Comparison of ENCODE assay signal across 34 cellular contexts in the genomic region with DNA sequence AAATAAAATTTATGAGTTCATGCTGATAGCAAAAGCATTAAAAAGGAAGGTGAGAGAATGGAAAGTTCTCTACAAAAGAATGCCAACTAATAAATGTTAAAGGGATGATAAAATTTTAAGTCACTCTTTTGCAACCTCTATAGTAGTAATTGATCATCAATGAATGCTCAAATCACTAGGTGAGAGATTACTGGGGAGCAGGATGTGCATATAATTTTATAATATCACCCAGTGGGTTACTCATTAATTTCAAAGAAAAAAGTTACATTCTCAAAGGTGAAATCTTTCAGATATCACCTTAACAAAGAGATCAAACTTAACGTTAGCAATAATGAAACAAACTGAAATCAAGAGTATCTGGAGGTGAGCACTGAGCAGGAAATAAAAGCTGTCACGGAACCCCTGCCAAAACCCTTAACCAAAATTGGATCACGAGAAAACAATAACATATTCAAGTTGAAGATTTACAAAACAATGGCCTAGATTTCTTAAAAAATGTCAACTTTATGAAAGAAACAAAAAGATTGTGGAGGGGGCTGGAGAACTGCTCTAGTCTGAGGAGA. TPM values are rescaled to one million over a fixed set of nuclear protein-coding genes. Genes with fewer than 3 reads are reported as not detected.
"Had no signal": no experiment of that assay in that cellular context is flagged by ENCODE, and none has a peak within 500 bp of the region (broad histone marks: within the 10 kb centered on the region; RNA-seq: fewer than 3 reads in every experiment).

No MANE protein-coding gene starts in this region.

- H3K27ac Mint-ChIP-seq: immature natural killer cell; naive thymus-derived CD8-positive, alpha-beta T cell; nephron; progenitor cell of endocrine pancreas; stimulated activated naive B cell treated with anti-CD40 and anti-IgM and Interleukin-4, amounts not matched to agents 10 μg/mL and 1 μg/mL and 100 μg/mL, for 72 hours had no signal

- H3K27me3 Mint-ChIP-seq: progenitor cell of endocrine pancreas; stimulated activated naive B cell treated with anti-CD40 and anti-IgM and Interleukin-4, amounts not matched to agents 10 μg/mL and 1 μg/mL and 100 μg/mL, for 72 hours had no signal

- H3K4me3 Mint-ChIP-seq: immature natural killer cell; naive thymus-derived CD8-positive, alpha-beta T cell; nephron; neural crest cell; stimulated activated naive B cell treated with anti-CD40 and anti-IgM and Interleukin-4, amounts not matched to agents 10 μg/mL and 1 μg/mL and 100 μg/mL, for 72 hours had no signal

- H3K27me3 ChIP-seq: left lung, ovary, right atrium auricular region, right lobe of liver, stomach, testis, thyroid gland, transverse colon, upper lobe of left lung, vagina had no signal

- H3K36me3 Mint-ChIP-seq: immature natural killer cell; naive thymus-derived CD8-positive, alpha-beta T cell; stimulated activated naive B cell treated with anti-CD40 and anti-IgM and Interleukin-4, amounts not matched to agents 10 μg/mL and 1 μg/mL and 100 μg/mL, for 72 hours had no signal

- H3K4me3 ChIP-seq: left lung, lower lobe of right lung, ovary, right atrium auricular region, right lobe of liver, stomach, testis, thyroid gland, transverse colon, upper lobe of left lung, vagina had no signal

- H3K9me3 ChIP-seq: left lung, lower lobe of right lung, ovary, right atrium auricular region, right lobe of liver, stomach, testis, thyroid gland, transverse colon, upper lobe of left lung, vagina had no signal

- ATAC-seq: left colon; left lung; lower lobe of right lung; naive thymus-derived CD8-positive, alpha-beta T cell; right lobe of liver; stimulated activated naive B cell treated with anti-CD40 and anti-IgM and Interleukin-4, amounts not matched to agents 10 μg/mL and 1 μg/mL and 100 μg/mL, for 72 hours; stimulated activated naive CD8-positive, alpha-beta T cell treated with anti-CD3 and anti-CD28 coated beads, Interleukin-15, Interleukin-2, amounts not matched to agents 100 U/mL and 50 U/mL, for 24 hours had no signal

- H3K4me1 Mint-ChIP-seq: immature natural killer cell, nephron, neural crest cell had no signal

- H3K9me3 Mint-ChIP-seq: immature natural killer cell; naive thymus-derived CD8-positive, alpha-beta T cell; neural crest cell had no signal

- H3K4me1 ChIP-seq: left lung, lower lobe of right lung, right atrium auricular region, right lobe of liver, stomach, testis, thyroid gland, transverse colon, upper lobe of left lung, vagina had no signal

- H3K27ac ChIP-seq: left lung, lower lobe of right lung, ovary, right atrium auricular region, right lobe of liver, stomach, testis, thyroid gland, transverse colon, upper lobe of left lung, vagina had no signal

- H3K36me3 ChIP-seq: left lung, lower lobe of right lung, ovary, right atrium auricular region, right lobe of liver, stomach, thyroid gland, transverse colon, upper lobe of left lung, vagina had no signal

- DNase-seq: hypothalamus; immature natural killer cell; kidney; left colon; left lung; lower lobe of right lung; mammary epithelial cell; mesenchymal stem cell; naive thymus-derived CD8-positive, alpha-beta T cell; occipital lobe; ovary; right lobe of liver; stimulated activated CD4-positive, alpha-beta T cell treated with anti-CD3 and anti-CD28 coated beads, Interleukin-12 subunit alpha, Interleukin-12 subunit beta, amount 100 ng/mL, for 4 hours; stimulated activated CD4-positive, alpha-beta T cell treated with anti-CD3 and anti-CD28 coated beads, Interleukin-15, amount 100 ng/mL, for 24 hours; stimulated activated CD4-positive, alpha-beta T cell treated with anti-CD3 and anti-CD28 coated beads, Interleukin-2, amount 100 ng/mL, for 24 hours; stimulated activated CD4-positive, alpha-beta T cell treated with anti-CD3 and anti-CD28 coated beads, Interleukin-4, amount 100 ng/mL, for 1 hour; stimulated activated naive B cell treated with anti-CD40 and anti-IgM and Interleukin-4, amounts not matched to agents 10 μg/mL and 1 μg/mL and 100 μg/mL, for 72 hours; stimulated activated naive CD8-positive, alpha-beta T cell treated with anti-CD3 and anti-CD28 coated beads, Interleukin-15, Interleukin-2, amounts not matched to agents 100 U/mL and 50 U/mL, for 24 hours; stomach; testis; thyroid gland; transverse colon; upper lobe of left lung had no signal

RNA-seq across cellular contexts. Expression of gene TMEM244, which starts 45.5 kb away (rescaled TPM):
- total RNA-seq: kidney; left colon; left lung; liver; lower lobe of right lung; mammary epithelial cell; mucosa of gallbladder; naive thymus-derived CD8-positive, alpha-beta T cell; neural crest cell; ovary; progenitor cell of endocrine pancreas; pulmonary artery endothelial cell; renal cortical epithelial cell; right atrium auricular region; right lobe of liver; skeletal muscle tissue; stomach; testis; thyroid gland; transverse colon; upper lobe of left lung; urinary bladder; vagina had no signal
- polyA plus RNA-seq: liver, mammary epithelial cell, ovary, stomach, urinary bladder had no signal
